Comparison of ENCODE assay signal across 1 cellular context in the genomic region with DNA sequence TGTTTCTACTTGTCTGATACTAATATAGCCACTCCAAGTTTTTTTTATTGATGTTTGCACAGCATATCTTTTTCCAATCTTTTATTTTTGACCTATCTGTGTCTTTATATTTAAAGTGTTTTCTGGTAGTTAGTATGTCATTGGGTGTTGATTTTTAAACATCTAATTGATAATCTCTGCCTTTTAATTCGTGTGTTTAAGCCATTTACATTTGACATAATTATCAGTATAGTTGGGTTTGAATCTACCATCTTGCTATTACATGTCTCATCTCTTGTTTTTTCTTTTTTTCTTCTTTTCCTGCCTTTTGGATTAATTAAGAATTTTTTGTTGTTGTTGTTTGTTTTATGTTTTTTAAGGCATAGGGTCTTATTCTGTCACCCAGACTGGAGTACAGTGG.
TF ChIP-seq lines count a peak whose summit lies in the region.

No MANE protein-coding gene starts in this region.

TF ChIP-seq in HEK293, 187 proteins besides CTCF, POLR2A, EP300 and RAD21 (continued from another document):
- TF ChIP-seq EGR2 (tag by site-specific recombination; IDR thresholded peaks at IDR 0.05; ENCODE audit: low read depth) (no peak), ZNF670 (tag by site-specific recombination; IDR thresholded peaks at IDR 0.05; ENCODE audit: low read depth) (no peak), GLIS1 (tag by site-specific recombination; IDR thresholded peaks at IDR 0.05) (no peak)
